Comparison of ENCODE assay signal across 8 cellular contexts in the genomic region with DNA sequence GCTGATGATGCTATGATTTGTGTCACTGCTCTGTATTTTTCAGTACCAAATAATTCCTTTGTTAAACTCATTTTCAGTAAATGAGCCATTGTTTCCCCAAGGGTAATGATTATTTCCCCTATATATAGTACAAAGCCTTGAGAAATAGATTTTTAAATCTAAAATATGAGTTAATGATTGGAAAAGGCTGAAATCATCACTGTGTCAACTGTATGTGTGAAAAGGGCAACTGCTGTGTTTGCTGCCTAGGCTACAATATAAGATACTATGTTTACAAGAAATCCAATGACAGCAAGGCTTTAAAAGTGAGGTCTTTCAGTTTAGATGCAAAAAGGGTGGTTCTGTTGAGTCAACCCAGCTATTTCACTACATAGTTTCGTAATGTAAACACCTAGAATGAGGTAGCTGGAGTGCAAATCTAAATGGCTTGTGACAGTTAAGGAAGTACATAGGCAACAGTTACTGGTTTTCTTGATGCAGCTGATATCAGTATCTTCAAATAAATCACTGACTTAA. TPM values are rescaled to one million over a fixed set of nuclear protein-coding genes. Genes with fewer than 3 reads are reported as not detected.
A peak's percentile ranks its signal among the peaks of the same experiment; 100 is the strongest.
DNase-seq lines count a peak whose midpoint lies in the region; ATAC-seq and TF ChIP-seq lines count a peak whose summit lies in the region.

No MANE protein-coding gene starts in this region.

- H3K27ac ChIP-seq in Peyer's patch: no peak overlapping the region
- H3K27ac ChIP-seq in effector memory CD4-positive, alpha-beta T cell (ENCODE audit: insufficient read depth, low read length, poor library complexity, severe bottlenecking): no peak overlapping the region

- H3K27me3 Mint-ChIP-seq in effector memory CD8-positive, alpha-beta T cell: no peaks in the 10 kb centered on the region

- ATAC-seq in GM21528 (IDR thresholded peaks at IDR 0.05; ENCODE audit: low FRiP score, unreplicated experiment): peak; percentile 72
- ATAC-seq in effector memory CD8-positive, alpha-beta T cell (replicated peaks): peak; percentile 31

- H3K9me3 ChIP-seq in Peyer's patch: no peaks in the 10 kb centered on the region
- no peaks in the 10 kb centered on the region for H3K9me3 ChIP-seq in effector memory CD4-positive, alpha-beta T cell (ENCODE audit: control insufficient read depth, low read length)

- peaks cover 0 to 15% (median 0%) of the 10 kb centered on the region in 4 donors for H3K4me1 ChIP-seq in Peyer's patch
- no peaks in the 10 kb centered on the region for H3K4me1 ChIP-seq in effector memory CD4-positive, alpha-beta T cell (ENCODE audit: control insufficient read depth, insufficient read depth, low read length, poor library complexity, severe bottlenecking)

- no peak for TF ChIP-seq POLR2A in Peyer's patch (IDR thresholded peaks at IDR 0.05)

- peak; percentile 92 for DNase-seq in GM12865 (ENCODE audit: low read depth)
- DNase-seq in HuH-7 (ENCODE audit: low spot score): peak; percentile 39
- DNase-seq in effector memory CD8-positive, alpha-beta T cell: no peak
- no peak for DNase-seq in NCI-H345 treated with DMSO at 0.1 percent for 48 hours (lab: John Stamatoyannopoulos, UW; ENCODE audit: unreplicated experiment)
- DNase-seq in amniotic stem cell (lab: John Stamatoyannopoulos, UW): no peak
- DNase-seq in Peyer's patch: no peak
- no peak for DNase-seq in effector memory CD4-positive, alpha-beta T cell

- H3K9me3 Mint-ChIP-seq in effector memory CD8-positive, alpha-beta T cell: no peaks in the 10 kb centered on the region

- no peak for TF ChIP-seq CTCF in GM12865 (IDR thresholded peaks at IDR 0.05; ENCODE audit: insufficient read depth, low read depth, low read length, missing control alignments)
- no peak for TF ChIP-seq CTCF in Peyer's patch (IDR thresholded peaks at IDR 0.05)

- H3K4me3 ChIP-seq in GM12865 (ENCODE audit: low read depth, low read length) (peak overlapping the region; percentile 33), Peyer's patch (no peak overlapping the region)
- no peak overlapping the region for H3K4me3 ChIP-seq in effector memory CD4-positive, alpha-beta T cell (ENCODE audit: insufficient read depth, low read depth, low read length, poor library complexity, severe bottlenecking)

- H3K4me3 Mint-ChIP-seq in effector memory CD8-positive, alpha-beta T cell: no peak overlapping the region

- no peak overlapping the region for H3K27ac Mint-ChIP-seq in effector memory CD8-positive, alpha-beta T cell

- H3K36me3 ChIP-seq in Peyer's patch: no peaks in the 10 kb centered on the region
- no peaks in the 10 kb centered on the region for H3K36me3 ChIP-seq in effector memory CD4-positive, alpha-beta T cell (ENCODE audit: control insufficient read depth, insufficient read depth, low read length)

- no peaks in the 10 kb centered on the region for H3K36me3 Mint-ChIP-seq in effector memory CD8-positive, alpha-beta T cell (ENCODE audit: insufficient read depth)

- peaks cover 9 to 29% of the 10 kb centered on the region in 2 donors for H3K4me1 Mint-ChIP-seq in effector memory CD8-positive, alpha-beta T cell (ENCODE audit: low read depth in 2 of 2)

- no peaks in the 10 kb centered on the region for H3K27me3 ChIP-seq in Peyer's patch
- H3K27me3 ChIP-seq in effector memory CD4-positive, alpha-beta T cell (replicated peaks; ENCODE audit: control insufficient read depth, insufficient read depth, low read length, poor library complexity, severe bottlenecking): no peaks in the 10 kb centered on the region

RNA-seq across cellular contexts. Expression of gene NLK, which starts 15.3 kb away (rescaled TPM):
- total RNA-seq in Peyer's patch: 10 to 100 TPM; 20.5 to 45.4 (median 27.1) TPM

Comparison
In these comparisons a context has a peak if more than half of its experiments do, and no peak if none do; other contexts are left out.
1. DNase-seq: peak in GM12865 (single experiment) and HuH-7 (single experiment); none in effector memory CD8-positive, alpha-beta T cell (0 of 3), NCI-H345 treated with DMSO at 0.1 percent for 48 hours (single experiment), amniotic stem cell (single experiment), Peyer's patch (0 of 3) and effector memory CD4-positive, alpha-beta T cell (0 of 3).